ENCODE assay signal across 8 cellular contexts in the genomic region with DNA sequence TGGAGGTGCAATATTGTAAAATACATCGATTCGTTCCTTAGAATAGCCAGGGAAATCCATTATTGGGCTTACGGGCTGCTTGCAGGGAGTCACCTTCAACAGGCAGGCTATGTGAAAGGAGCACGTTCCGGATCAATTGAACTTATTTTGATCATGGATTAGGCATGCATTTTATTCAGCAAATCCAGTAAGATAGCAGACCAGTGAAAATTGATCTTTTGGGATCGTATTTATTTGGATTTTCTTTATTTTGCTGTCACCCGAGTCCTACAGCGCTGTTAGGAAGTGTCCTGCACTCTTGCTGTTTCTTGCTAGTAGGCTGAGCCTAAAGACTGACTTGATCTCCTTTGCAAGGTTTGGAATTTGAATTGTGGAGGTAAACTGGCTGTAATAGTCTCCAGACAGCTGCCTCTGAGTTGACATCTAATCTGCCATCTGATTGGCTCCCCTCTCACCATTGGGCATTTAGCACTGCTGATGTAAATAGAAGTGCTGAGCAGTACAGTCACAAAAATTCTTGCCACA. TPM values are rescaled to one million over a fixed set of nuclear protein-coding genes. Genes with fewer than 3 reads are reported as not detected.
DNase-seq lines count a peak whose midpoint lies in the region; ATAC-seq, FAIRE-seq and TF ChIP-seq lines count a peak whose summit lies in the region.

No MANE protein-coding gene starts in this region.

- H3K36me3 ChIP-seq in breast epithelium, result no peaks in the 10 kb centered on the region

- intact Hi-C loops in breast epithelium (cut with DNase I; ENCODE audit: low total_unique reads), result no loop called here

- peak; percentile 27 for ATAC-seq in HG03025 (IDR thresholded peaks at IDR 0.05; ENCODE audit: low FRiP score, unreplicated experiment)

- H3K4me3 ChIP-seq in breast epithelium (peak overlapping the region; percentile 84 to 97 (median 87)), iPS-11a (ENCODE audit: low read depth, low read length) (peak overlapping the region; percentile 78), retinal pigment epithelial cell (ENCODE audit: low read length) (peak overlapping the region; percentile 94)

- FAIRE-seq in GM18507 (lab: Jason Lieb, UNC), result peak; percentile 93

- DNase-seq in AG08395 (ENCODE audit: low spot score), result peak; percentile 87
- no peak for DNase-seq in GM18507 (ENCODE audit: extremely low spot score, insufficient read length, low read depth)
- DNase-seq in NCI-H1694 (lab: John Stamatoyannopoulos, UW), result peak; percentile 60
- DNase-seq in T-helper 1 cell, result peak in 4 of 5 donors; percentile 40 to 84 (median 50)
- peak in 1 of 2 donors; percentile 52 for DNase-seq in breast epithelium (ENCODE audit: low spot score in 2 of 2)
- DNase-seq in retinal pigment epithelial cell (ENCODE audit: low read depth), result peak; percentile 96

- H3K27me3 ChIP-seq in breast epithelium, result no peaks in the 10 kb centered on the region

- peak overlapping the region; percentile 98 to 100 for H3K27ac ChIP-seq in breast epithelium

- H3K9me3 ChIP-seq in breast epithelium, result no peaks in the 10 kb centered on the region

- TF ChIP-seq POLR2A in breast epithelium (IDR thresholded peaks at IDR 0.05), result no peak

- TF ChIP-seq CTCF in breast epithelium (IDR thresholded peaks at IDR 0.05) (no peak), retinal pigment epithelial cell (conservative IDR thresholded peaks at IDR 0.05; ENCODE audit: low read depth, low read length) (no peak)

- peaks cover 0 to 6% of the 10 kb centered on the region in 2 donors for H3K4me1 ChIP-seq in breast epithelium

RNA-seq across cellular contexts. Expression of gene ARID1B, which starts 3.0 kb away (rescaled TPM):
- 100 to 1,000 TPM in 2 of 3 donors, 10 to 100 TPM in 1; 99.9 to 205 (median 131) TPM for total RNA-seq in breast epithelium
